In genomic region chr11:67484847-67485311, GRCh38 we compare ENCODE assay signal across 2 cellular contexts.
TF ChIP-seq lines count a peak whose summit lies in the region.

No MANE protein-coding gene starts in this region.

TF ChIP-seq in GM12891, 5 proteins besides CTCF, POLR2A, EP300 and RAD21:
- peak; percentile 72 for TF ChIP-seq SPI1 (IDR thresholded peaks at IDR 0.05; ENCODE audit: low read depth, low read length)
- no peak; the same call in 1 of the 2 replicates for TF ChIP-seq TAF1 (IDR thresholded peaks at IDR 0.05; ENCODE audit: low read depth, low read length)
- no peak for TF ChIP-seq PAX5 (IDR thresholded peaks at IDR 0.05; ENCODE audit: insufficient read depth, low read length, severe bottlenecking)
- TF ChIP-seq POLR2AphosphoS5 (IDR thresholded peaks at IDR 0.05; ENCODE audit: low read depth, low read length): peak; percentile 56
- TF ChIP-seq POU2F2 (IDR thresholded peaks at IDR 0.05; ENCODE audit: low read depth, low read length): peak; percentile 61; the same call in 1 of the 2 replicates

TF ChIP-seq in GM12878, 131 proteins besides CTCF, POLR2A, EP300 and RAD21 (continues in another document):
- TF ChIP-seq ZNF217 (IDR thresholded peaks at IDR 0.05) (no peak), SRF (IDR thresholded peaks at IDR 0.05; ENCODE audit: low read depth in 2 of 2, low read length in 2 of 2) (no peak), PKNOX1 (IDR thresholded peaks at IDR 0.05) (peak; percentile 39; the same call in 1 of the 2 replicates), BCL3 (IDR thresholded peaks at IDR 0.05; ENCODE audit: borderline replicate concordance, insufficient read depth, low read depth, low read length, poor library complexity, severe bottlenecking) (peak; percentile 29), YBX1 (IDR thresholded peaks at IDR 0.05) (no peak), RELB (IDR thresholded peaks at IDR 0.05; ENCODE audit: low read depth) (peak; percentile 64; the same call in 1 of the 2 replicates), ASH2L (IDR thresholded peaks at IDR 0.05; ENCODE audit: borderline replicate concordance, low read depth) (no peak), CHD2 (IDR thresholded peaks at IDR 0.05; ENCODE audit: borderline replicate concordance, low read depth, low read length) (peak; percentile 81), POU2F2 (IDR thresholded peaks at IDR 0.05; ENCODE audit: borderline replicate concordance, low read depth, low read length) (peak; percentile 52; the same call in 1 of the 3 replicates), SMC3 (IDR thresholded peaks at IDR 0.05; ENCODE audit: borderline replicate concordance, low read length) (no peak), STAT1 (conservative IDR thresholded peaks at IDR 0.05) (peak; percentile 22; the same call in 1 of the 2 replicates), BRCA1 (IDR thresholded peaks at IDR 0.05; ENCODE audit: low read depth, low read length) (no peak), ZBTB11 (CRISPR knock-in tag; IDR thresholded peaks at IDR 0.05) (no peak), GATAD2B (conservative IDR thresholded peaks at IDR 0.05; ENCODE audit: low read depth) (peak; percentile 63; the same call in 1 of the 2 replicates), ZBTB33 (IDR thresholded peaks at IDR 0.05) (no peak), ZNF24 (IDR thresholded peaks at IDR 0.05) (no peak), BHLHE40 (IDR thresholded peaks at IDR 0.05; ENCODE audit: borderline replicate concordance in 1 of 2, low read depth in 2 of 2, low read length in 1 of 2) (peak; percentile 48 to 64; a peak in 2 of 4 replicates), NKRF (conservative IDR thresholded peaks at IDR 0.05) (no peak), RB1 (IDR thresholded peaks at IDR 0.05; ENCODE audit: borderline replicate concordance) (0 out of 2 replicates have a peak, but pooled peaks have one; percentile 37), CBX3 (IDR thresholded peaks at IDR 0.05; ENCODE audit: borderline replicate concordance, low read depth) (no peak), NFXL1 (IDR thresholded peaks at IDR 0.05; ENCODE audit: borderline replicate concordance) (no peak), PBX3 (IDR thresholded peaks at IDR 0.05; ENCODE audit: insufficient replicate concordance, low read depth, low read length) (no peak), E2F8 (IDR thresholded peaks at IDR 0.05; ENCODE audit: low read depth, partially characterized antibody) (no peak), JUND (IDR thresholded peaks at IDR 0.05; ENCODE audit: low read depth, low read length) (no peak), NR2F1 (conservative IDR thresholded peaks at IDR 0.05) (peak; percentile 85), MXI1 (IDR thresholded peaks at IDR 0.05; ENCODE audit: low read depth, low read length) (peak; percentile 79), PAX5 (IDR thresholded peaks at IDR 0.05; ENCODE audit: borderline replicate concordance, low read depth, low read length) (peak; percentile 13; the same call in 1 of the 2 replicates), KLF5 (IDR thresholded peaks at IDR 0.05; ENCODE audit: partially characterized antibody) (no peak), ATF2 (IDR thresholded peaks at IDR 0.05; ENCODE audit: low read length) (no peak), CREB1 (IDR thresholded peaks at IDR 0.05; ENCODE audit: low read depth) (no peak), NRF1 (conservative IDR thresholded peaks at IDR 0.05; ENCODE audit: low read depth, low read length) (no peak), ZBTB40 (IDR thresholded peaks at IDR 0.05; ENCODE audit: borderline replicate concordance) (no peak)
